Comparison of ENCODE assay signal across 8 cellular contexts in genomic region chr12:57693659-57694458, GRCh38. TPM values are rescaled to one million over a fixed set of nuclear protein-coding genes. Genes with fewer than 3 reads are reported as not detected.
DNase-seq lines count a peak whose midpoint lies in the region; ATAC-seq, FAIRE-seq and TF ChIP-seq lines count a peak whose summit lies in the region.

TSS of gene OS9 (plus strand) at chr12:57694132. CDS start at chr12:57694162, 30 bp downstream.

- peak; percentile 76 for TF ChIP-seq CTCF in GM13976 (IDR thresholded peaks at IDR 0.05; ENCODE audit: borderline replicate concordance, control extremely low read depth, extremely low read depth, insufficient read depth, missing control alignments)
- TF ChIP-seq CTCF in prostate gland (IDR thresholded peaks at IDR 0.05) = peak; percentile 54 to 94 (median 84)

- no peaks in the 10 kb centered on the region for H3K9me3 ChIP-seq in prostate gland

- no peaks in the 10 kb centered on the region for H3K27me3 ChIP-seq in prostate gland (replicated peaks; ENCODE audit: insufficient read depth)

- H3K27ac ChIP-seq in prostate gland = peak within 1 kb of the TSS; percentile 62 to 76

- peak; percentile 94 for FAIRE-seq in urothelium cell line (lab: Jason Lieb, UNC)

- in situ Hi-C loops in GM13976 (cut with MboI; ENCODE audit: low sequenced_read_pairs, unreplicated experiment) = no loop called here

- peak; percentile 74 for TF ChIP-seq POLR2A in prostate gland (IDR thresholded peaks at IDR 0.05)

- WGBS in prostate gland = under 1% methylated on average over 45 of the region's 45 CpGs

- ATAC-seq in HG02870 (IDR thresholded peaks at IDR 0.05; ENCODE audit: unreplicated experiment) (peak; percentile 96), left ventricle myocardium superior (peak; percentile 99)

- H3K36me3 ChIP-seq in prostate gland = peaks cover 0 to 6% of the 10 kb centered on the region in 2 donors

- intact Hi-C loops in left ventricle myocardium superior (cut with micrococcal nuclease) = no loop called here
- intact Hi-C loops in prostate gland (cut with DNase I) = loop anchor here (5.0 kb wide), 1 partner anchor 62 kb away; the partner anchor contains the start of gene B4GALNT1

- H3K4me3 ChIP-seq in prostate gland = peak within 1 kb of the TSS; percentile 72 to 84

- DNase-seq in GM13976 (ENCODE audit: low spot score) (peak; percentile 92), NCI-H146 (lab: John Stamatoyannopoulos, UW) (peak; percentile 99), T-helper 1 cell (peak; percentile 90 to 100 (median 97)), amygdala (lab: John Stamatoyannopoulos, UW) (peak; percentile 49 to 100 (median 96)), left ventricle myocardium superior (peak; percentile 93), prostate gland (ENCODE audit: low spot score) (peak; percentile 99), urothelium cell line (ENCODE audit: low spot score) (peak; percentile 98)

- peaks cover 4% of the 10 kb centered on the region for H3K4me1 ChIP-seq in prostate gland (replicated peaks)

RNA-seq across cellular contexts. Expression of gene OS9, which starts in this region (rescaled TPM):
- 104 TPM for total RNA-seq in left ventricle myocardium superior
- total RNA-seq in prostate gland = 100 to 1,000 TPM; 210 to 321 TPM

Comparison
In these comparisons a context has a peak if more than half of its experiments do, and no peak if none do; other contexts are left out.
1. Peak in every context shown above with its lines: DNase-seq, ATAC-seq, H3K4me3 ChIP-seq and H3K27ac ChIP-seq.